In the genomic region with DNA sequence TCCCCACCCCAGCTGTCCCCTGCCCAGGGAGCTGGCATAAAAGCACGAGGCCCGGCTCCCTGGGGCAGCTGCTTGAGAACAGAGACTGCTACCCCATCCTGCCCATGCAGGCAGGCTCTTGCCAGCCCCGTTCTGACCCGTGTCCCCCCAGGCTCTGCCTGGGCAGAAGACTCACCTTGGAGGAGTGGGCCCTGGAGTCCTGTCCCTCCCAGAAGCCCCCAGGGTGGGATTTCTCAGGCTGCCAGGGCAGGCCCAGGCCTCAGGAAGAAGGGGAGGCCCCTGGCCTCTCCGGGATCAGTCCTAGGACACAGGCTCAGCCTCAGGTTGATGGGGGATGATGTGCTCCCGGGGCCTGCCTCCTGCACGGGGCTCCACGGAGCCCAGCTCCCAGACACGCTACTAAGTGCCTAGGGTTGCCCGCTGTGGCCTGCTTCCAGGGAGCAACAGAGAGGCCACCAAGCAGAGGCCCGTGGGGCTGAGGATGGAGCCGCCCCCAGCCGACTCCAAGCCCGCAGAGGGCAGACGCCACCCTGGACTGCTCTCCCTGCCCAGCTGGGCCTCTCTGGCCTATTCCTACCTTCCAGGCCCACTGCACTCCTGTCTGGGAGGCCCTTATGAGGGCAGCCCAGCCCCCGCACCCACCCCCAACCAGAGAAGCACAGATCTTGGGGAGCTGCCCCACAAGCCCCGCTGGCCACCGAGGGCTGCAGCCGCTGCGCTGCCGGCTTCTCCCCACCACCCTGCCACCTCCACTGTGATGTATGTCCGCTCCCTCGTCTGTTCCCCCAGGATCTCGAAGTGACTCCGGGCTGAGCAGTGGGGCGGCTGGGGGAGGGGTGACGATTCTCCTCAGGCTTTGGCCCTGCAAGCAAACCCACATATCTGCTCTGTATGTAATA, we compare ENCODE assay signal across 8 cellular contexts. TPM values are rescaled to one million over a fixed set of nuclear protein-coding genes. Genes with fewer than 3 reads are reported as not detected.
A peak's percentile ranks its signal among the peaks of the same experiment; 100 is the strongest.
DNase-seq lines count a peak whose midpoint lies in the region; ATAC-seq, FAIRE-seq and TF ChIP-seq lines count a peak whose summit lies in the region.

No MANE protein-coding gene starts in this region.

- TF ChIP-seq RAD21 in A549 (conservative IDR thresholded peaks at IDR 0.05 in 1 of 2, IDR thresholded peaks at IDR 0.05 in 1 of 2), result no peak
- TF ChIP-seq RAD21 in HCT116 (IDR thresholded peaks at IDR 0.05; ENCODE audit: low read depth), result no peak

- no peak for TF ChIP-seq CTCF in A549 (IDR thresholded peaks at IDR 0.05)
- no peak for TF ChIP-seq CTCF in HCT116 (IDR thresholded peaks at IDR 0.05 in 2 of 3, conservative IDR thresholded peaks at IDR 0.05 in 1 of 3; ENCODE audit: borderline replicate concordance in 1 of 3, insufficient read depth in 1 of 3, low read depth in 2 of 3, low read length in 2 of 3)
- no peak for TF ChIP-seq CTCF in ascending aorta (IDR thresholded peaks at IDR 0.05)

- no peaks in the 10 kb centered on the region for H3K9me3 ChIP-seq in A549
- H3K9me3 ChIP-seq in HCT116 (ENCODE audit: control insufficient read depth in 1 of 2, insufficient read depth in 1 of 2, low read depth in 1 of 2, low read length in 2 of 2), result no peaks in the 10 kb centered on the region
- H3K9me3 ChIP-seq in ascending aorta, result no peaks in the 10 kb centered on the region
- no peaks in the 10 kb centered on the region for H3K9me3 ChIP-seq in HAP-1

- H3K27ac ChIP-seq in A549 (peak overlapping the region in 1 of 2 experiments; percentile 98; a peak in 2 of 6 replicates), HCT116 (ENCODE audit: low read depth, low read length) (peak overlapping the region; percentile 95), ascending aorta (peak overlapping the region; percentile 86 to 95)

- peaks cover 21% of the 10 kb centered on the region for H3K4me1 ChIP-seq in A549
- H3K4me1 ChIP-seq in HCT116 (ENCODE audit: control insufficient read depth in 1 of 2, insufficient read depth in 2 of 2, low read length in 2 of 2), result peaks cover 14 to 27% of the 10 kb centered on the region in 2 experiments
- H3K4me1 ChIP-seq in ascending aorta, result peaks cover 16 to 27% of the 10 kb centered on the region in 2 donors
- H3K4me1 ChIP-seq in HAP-1, result peaks cover 6% of the 10 kb centered on the region; the same call in 1 of the 2 replicates

- peak overlapping the region; percentile 43 to 95 (median 73) for H3K4me3 Mint-ChIP-seq in naive thymus-derived CD8-positive, alpha-beta T cell

- peak overlapping the region; percentile 24 to 90 (median 52) for H3K27ac Mint-ChIP-seq in naive thymus-derived CD8-positive, alpha-beta T cell

- H3K27me3 ChIP-seq in HCT116 (ENCODE audit: insufficient read depth, low read length), result no peaks in the 10 kb centered on the region
- H3K27me3 ChIP-seq in ascending aorta, result no peaks in the 10 kb centered on the region
- H3K27me3 ChIP-seq in HAP-1 (ENCODE audit: low read depth), result no peaks in the 10 kb centered on the region

- ATAC-seq in A549 (no peak), HCT116 (no peak), GM21723 (IDR thresholded peaks at IDR 0.05; ENCODE audit: unreplicated experiment) (no peak)
- no peak for ATAC-seq in naive thymus-derived CD8-positive, alpha-beta T cell

- H3K9me2 ChIP-seq in HCT116 (ENCODE audit: insufficient read depth), result no peaks in the 10 kb centered on the region

- H3K4me2 ChIP-seq in A549 (peak overlapping the region; percentile 98), HCT116 (ENCODE audit: low read length) (peak overlapping the region; percentile 100)

- TF ChIP-seq EP300 in A549 (IDR thresholded peaks at IDR 0.05), result no peak

- RAD21 ChIA-PET in HCT116 (lab: Charles Lee; ENCODE audit: low non-redundant PET in 1 of 2, low total read pairs in 2 of 2, uncharacterized antibody in 2 of 2, unreplicated experiment in 2 of 2), result no interaction called here

- intact Hi-C loops in HCT116 (cut with micrococcal nuclease) (no loop called here), ascending aorta (cut with DNase I) (loop anchor here (5.0 kb wide), 1 partner anchor 92 kb away; a partner anchor contains a TSS)

- CTCF ChIA-PET in A549 (lab: Yijun Ruan, JAX), result interaction anchor here (0.9 to 8.5 kb wide), 8 partner anchors 10 to 79 kb away, joined by 3 to 56 read pairs (median 6); a partner anchor contains a TSS
- CTCF ChIA-PET in HCT116 (lab: Charles Lee), result interaction anchor here (1.1 to 1.4 kb wide), 2 partner anchors 64 kb away, joined by 3 to 4 read pairs; a partner anchor contains a TSS

- H3K9me3 Mint-ChIP-seq in naive thymus-derived CD8-positive, alpha-beta T cell, result no peaks in the 10 kb centered on the region

- peaks cover 5% of the 10 kb centered on the region; the same call in 1 of the 2 replicates for H4K20me1 ChIP-seq in HCT116 (ENCODE audit: insufficient read depth)

- DNase-seq in A549 (ENCODE audit: low read depth in 1 of 2, low spot score in 1 of 2), result no peak
- DNase-seq in HCT116 (ENCODE audit: low read depth, low spot score), result no peak
- no peak for DNase-seq in ascending aorta (ENCODE audit: low spot score in 2 of 2)
- no peak for DNase-seq in naive thymus-derived CD8-positive, alpha-beta T cell
- no peak for DNase-seq in inferior parietal cortex (ENCODE audit: extremely low spot score)
- DNase-seq in HAP-1 (ENCODE audit: low spot score in 2 of 2), result no peak
- DNase-seq in HK-2 (ENCODE audit: unreplicated experiment), result no peak

- H3K4me1 Mint-ChIP-seq in naive thymus-derived CD8-positive, alpha-beta T cell, result peaks cover 10 to 23% (median 18%) of the 10 kb centered on the region in 4 donors

- FAIRE-seq in A549 (lab: Jason Lieb, UNC), result no peak

- no peaks in the 10 kb centered on the region for H3K27me3 Mint-ChIP-seq in naive thymus-derived CD8-positive, alpha-beta T cell

- peaks cover 42% of the 10 kb centered on the region for H3K79me2 ChIP-seq in HCT116 (ENCODE audit: insufficient read depth, low read length)

- peak overlapping the region; percentile 85; the same call in 1 of the 3 replicates for H3K4me3 ChIP-seq in A549
- H3K4me3 ChIP-seq in HCT116 (replicated peaks in 1 of 2; ENCODE audit: low read depth in 1 of 2, low read length in 2 of 2), result peak overlapping the region; percentile 88 to 97
- H3K4me3 ChIP-seq in ascending aorta, result peak overlapping the region; percentile 98 to 99
- H3K4me3 ChIP-seq in HAP-1, result no peak overlapping the region

- H2AFZ ChIP-seq in HCT116 (ENCODE audit: low read depth, low read length, poor library complexity, severe bottlenecking), result no peak overlapping the region

- POLR2A ChIA-PET in A549 (lab: Yijun Ruan, JAX), result interaction anchor here (1.4 to 6.5 kb wide), 4 partner anchors 13 to 64 kb away, joined by 3 to 46 read pairs (median 6); a partner anchor contains a TSS
- POLR2A ChIA-PET in HCT116 (lab: Charles Lee), result interaction anchor here (0.6 to 3.5 kb wide), 4 partner anchors 13 to 349 kb away, joined by 3 to 23 read pairs (median 3); a partner anchor contains a TSS
- POLR2A ChIA-PET in naive thymus-derived CD8-positive, alpha-beta T cell (lab: Charles Lee), result interaction anchor here (0.6 to 7.3 kb wide), 6 partner anchors 10 to 348 kb away, joined by 3 to 118 read pairs (median 6); a partner anchor contains a TSS

- 85% methylated on average over 18 of the region's 27 CpGs for WGBS in A549 (ENCODE audit: missing lambda C conversion rate)

- BruUV-seq in HCT116 (replicated peaks; lab: Mats Ljungman, UMichigan), result no TSS peak

- H3K9ac ChIP-seq in HCT116 (ENCODE audit: low read length), result peak overlapping the region; percentile 93

- in situ Hi-C loops in HAP-1 (cut with MboI; ENCODE audit: low sequenced_read_pairs), result loop anchor here (5.0 kb wide), 1 partner anchor 62 kb away; a partner anchor contains a TSS

- peaks cover 5 to 15% of the 10 kb centered on the region in 2 experiments; a peak in 3 of 4 replicates for H3K36me3 ChIP-seq in HCT116 (ENCODE audit: control insufficient read depth in 1 of 2, insufficient read depth in 2 of 2, low read length in 2 of 2)
- H3K36me3 ChIP-seq in ascending aorta, result peaks cover 35 to 47% of the 10 kb centered on the region in 2 donors
- peaks cover 57% of the 10 kb centered on the region for H3K36me3 ChIP-seq in HAP-1 (replicated peaks)

- H3K36me3 Mint-ChIP-seq in naive thymus-derived CD8-positive, alpha-beta T cell, result peaks cover 0 to 10% (median 0%) of the 10 kb centered on the region in 3 donors

- no peak for TF ChIP-seq POLR2A in A549 (IDR thresholded peaks at IDR 0.05; ENCODE audit: low read length)
- no peak for TF ChIP-seq POLR2A in HCT116 (IDR thresholded peaks at IDR 0.05; ENCODE audit: borderline replicate concordance, extremely low read depth, insufficient read depth, insufficient read length)

RNA-seq across cellular contexts. Expression of a gene that starts 1.7 kb away (rescaled TPM):
- polyA plus RNA-seq in A549 (2011; rRNA removed) (15.2 and 15.7 TPM in 2 replicates), A549 (2017; fragmentation: RNase III; extraction: RNeasy Plus Mini Kit Qiagen cat#74134 plus additional on column Dnase treatment) (46.4 to 59.2 TPM (median 49.9 TPM) in 3 replicates)
- 64.9 and 82.8 TPM in 2 replicates for polyA plus RNA-seq in A549 (2012; cell fraction: cytosol; rRNA removed)
- 175 and 253 TPM in 2 replicates for polyA plus RNA-seq in A549 (2012; cell fraction: nucleus; rRNA removed)
- 2.2 and 3.0 TPM in 2 replicates for polyA minus RNA-seq in A549 (2011; rRNA and poly(A)+ RNA removed)
- total RNA-seq in HCT116 (2021; ENCODE audit: unreplicated experiment) (103 TPM), ascending aorta (326 TPM)
- 79.3 and 90.1 TPM in 2 replicates for polyA plus RNA-seq in HCT116 (2012)
- total RNA-seq in naive thymus-derived CD8-positive, alpha-beta T cell, result 10 to 100 TPM; 70.6 to 79.9 TPM
- polyA plus RNA-seq in naive thymus-derived CD8-positive, alpha-beta T cell, result 10 to 100 TPM; 60.0 to 84.2 (median 62.9) TPM

RNA-seq across cellular contexts. Expression of a gene that starts 3.0 kb away (rescaled TPM):
- polyA plus RNA-seq in A549 (2011; rRNA removed) (2.9 and 3.7 TPM in 2 replicates), A549 (2017; fragmentation: RNase III; extraction: RNeasy Plus Mini Kit Qiagen cat#74134 plus additional on column Dnase treatment) (13.0 to 17.3 TPM (median 16.5 TPM) in 3 replicates)
- 7.0 and 8.9 TPM in 2 replicates for polyA plus RNA-seq in A549 (2012; cell fraction: cytosol; rRNA removed)
- polyA plus RNA-seq in A549 (2012; cell fraction: nucleus; rRNA removed), result 77.2 and 97.0 TPM in 2 replicates
- polyA minus RNA-seq in A549 (2011; rRNA and poly(A)+ RNA removed), result 3.7 and 3.8 TPM in 2 replicates
- total RNA-seq in HCT116 (2021; ENCODE audit: unreplicated experiment) (36.3 TPM), ascending aorta (25.3 TPM)
- polyA plus RNA-seq in HCT116 (2012), result 8.9 and 9.0 TPM in 2 replicates
- total RNA-seq in naive thymus-derived CD8-positive, alpha-beta T cell, result 10 to 100 TPM; 28.4 to 31.5 TPM
- polyA plus RNA-seq in naive thymus-derived CD8-positive, alpha-beta T cell, result 1 to 10 TPM in 2 of 3 donors, under 1 TPM in 1; 0.35 to 1.6 (median 1.1) TPM

RNA-seq across cellular contexts. Expression of a gene that starts 3.3 kb away (rescaled TPM):
- 105 and 118 TPM in 2 replicates for polyA plus RNA-seq in A549 (2011; rRNA removed)
- 247 and 255 TPM in 2 replicates for polyA plus RNA-seq in A549 (2012; cell fraction: cytosol; rRNA removed)
- polyA plus RNA-seq in A549 (2012; cell fraction: nucleus; rRNA removed), result 134 and 202 TPM in 2 replicates
- polyA plus RNA-seq in A549 (2017; fragmentation: RNase III; extraction: RNeasy Plus Mini Kit Qiagen cat#74134 plus additional on column Dnase treatment), result 210 to 220 TPM (median 214 TPM) in 3 replicates
- polyA minus RNA-seq in A549 (2011; rRNA and poly(A)+ RNA removed), result 33.4 and 34.5 TPM in 2 replicates
- total RNA-seq in HCT116 (2021; ENCODE audit: unreplicated experiment), result 200 TPM
- 167 and 191 TPM in 2 replicates for polyA plus RNA-seq in HCT116 (2012)
- 170 TPM for total RNA-seq in ascending aorta
- 10 to 100 TPM; 53.1 to 55.9 TPM for total RNA-seq in naive thymus-derived CD8-positive, alpha-beta T cell
- 100 to 1,000 TPM; 113 to 145 (median 133) TPM for polyA plus RNA-seq in naive thymus-derived CD8-positive, alpha-beta T cell

RNA-seq across cellular contexts. Expression of a gene that starts 12.7 kb away (rescaled TPM):
- polyA plus RNA-seq in A549 (2011; rRNA removed) (9.2 and 10.6 TPM in 2 replicates), A549 (2017; fragmentation: RNase III; extraction: RNeasy Plus Mini Kit Qiagen cat#74134 plus additional on column Dnase treatment) (10.6 to 17.3 TPM (median 14.6 TPM) in 3 replicates)
- 20.8 and 26.8 TPM in 2 replicates for polyA plus RNA-seq in A549 (2012; cell fraction: cytosol; rRNA removed)
- 88.1 and 104 TPM in 2 replicates for polyA plus RNA-seq in A549 (2012; cell fraction: nucleus; rRNA removed)
- polyA minus RNA-seq in A549 (2011; rRNA and poly(A)+ RNA removed), result 7.2 and 7.4 TPM in 2 replicates
- total RNA-seq in HCT116 (2021; ENCODE audit: unreplicated experiment) (31.6 TPM), ascending aorta (159 TPM)
- 43.9 and 51.6 TPM in 2 replicates for polyA plus RNA-seq in HCT116 (2012)
- 100 to 1,000 TPM; 120 to 123 TPM for total RNA-seq in naive thymus-derived CD8-positive, alpha-beta T cell
- polyA plus RNA-seq in naive thymus-derived CD8-positive, alpha-beta T cell, result 10 to 100 TPM; 38.0 to 42.0 (median 40.8) TPM

RNA-seq across cellular contexts. Expression of a gene that starts 13.1 kb away (rescaled TPM):
- 21.9 and 24.7 TPM in 2 replicates for polyA plus RNA-seq in A549 (2011; rRNA removed)
- 94.4 and 129 TPM in 2 replicates for polyA plus RNA-seq in A549 (2012; cell fraction: cytosol; rRNA removed)
- 147 and 177 TPM in 2 replicates for polyA plus RNA-seq in A549 (2012; cell fraction: nucleus; rRNA removed)
- 58.9 to 65.3 TPM (median 60.7 TPM) in 3 replicates for polyA plus RNA-seq in A549 (2017; fragmentation: RNase III; extraction: RNeasy Plus Mini Kit Qiagen cat#74134 plus additional on column Dnase treatment)
- polyA minus RNA-seq in A549 (2011; rRNA and poly(A)+ RNA removed), result 9.3 and 9.5 TPM in 2 replicates
- 103 TPM for total RNA-seq in HCT116 (2021; ENCODE audit: unreplicated experiment)
- 75.2 and 77.9 TPM in 2 replicates for polyA plus RNA-seq in HCT116 (2012)
- 182 TPM for total RNA-seq in ascending aorta
- total RNA-seq in naive thymus-derived CD8-positive, alpha-beta T cell, result 10 to 100 TPM; 62.0 to 65.4 TPM
- 10 to 100 TPM; 87.2 to 90.6 (median 87.3) TPM for polyA plus RNA-seq in naive thymus-derived CD8-positive, alpha-beta T cell
